ENCODE assay signal across 22 cellular contexts in genomic region chr1:172566196-172566997, GRCh38. TPM values are rescaled to one million over a fixed set of nuclear protein-coding genes. Genes with fewer than 3 reads are reported as not detected.
DNase-seq lines count a peak whose midpoint lies in the region; ATAC-seq and TF ChIP-seq lines count a peak whose summit lies in the region.
"Had no signal": no experiment of that assay in that cellular context is flagged by ENCODE, and none has a peak within 500 bp of the region (broad histone marks: within the 10 kb centered on the region; RNA-seq: fewer than 3 reads in every experiment).

No MANE protein-coding gene starts in this region.

- DNase-seq in activated CD4-positive, alpha-beta T cell treated with anti-CD3 and anti-CD28 coated beads, Interleukin-2, amount 10 ng/mL, durations not matched to agents 24 days and 14 days = no peak
- DNase-seq in activated CD4-positive, alpha-beta T cell treated with anti-CD3 and anti-CD28 coated beads, Interleukin-2, amount 10 ng/mL, durations not matched to agents 7 days and 5 days = no peak
- DNase-seq in NCI-H1048 (lab: John Stamatoyannopoulos, UW) (peak; percentile 14), nephron progenitor cell (no peak), GM19238 (ENCODE audit: insufficient read length, low spot score) (no peak), Ammon's horn (ENCODE audit: low spot score) (no peak)
- DNase-seq in activated naive CD8-positive, alpha-beta T cell treated with anti-CD3 and anti-CD28 coated beads, Interleukin-2, amount 50 U/mL, for 24 hours = peak; percentile 9
- no peak for DNase-seq in activated CD4-positive, CD25-positive, alpha-beta regulatory T cell treated with anti-CD3 and anti-CD28 coated beads, Interleukin-2, amount 50 U/mL, for 72 hours
- DNase-seq: activated CD8-positive, alpha-beta memory T cell treated with anti-CD3 and anti-CD28 coated beads, Interleukin-2, amount 10 ng/mL, durations not matched to agents 7 days and 5 days; activated gamma-delta T cell treated with Interleukin-2 at 50 U/mL for 16 hours; brain microvascular endothelial cell; hippocampal formation; mammary epithelial cell; NCI-H1436; NCI-H2171; NCI-H82; small intestine; stimulated activated CD4-positive, alpha-beta T cell treated with anti-CD3 and anti-CD28 coated beads, Interleukin-4, amount 100 ng/mL, for 24 hours had no signal

- H3K4me1 Mint-ChIP-seq in activated CD4-positive, alpha-beta T cell treated with anti-CD3 and anti-CD28 coated beads, Interleukin-2, amount 10 ng/mL, durations not matched to agents 24 days and 14 days = peaks cover 3% of the 10 kb centered on the region
- H3K4me1 Mint-ChIP-seq in activated CD4-positive, alpha-beta T cell treated with anti-CD3 and anti-CD28 coated beads, Interleukin-2, amount 10 ng/mL, durations not matched to agents 7 days and 5 days = peaks cover 3% of the 10 kb centered on the region
- H3K4me1 Mint-ChIP-seq in activated naive CD8-positive, alpha-beta T cell treated with anti-CD3 and anti-CD28 coated beads, Interleukin-2, amount 50 U/mL, for 24 hours = peaks cover 20% of the 10 kb centered on the region
- no peaks in the 10 kb centered on the region for H3K4me1 Mint-ChIP-seq in nephron progenitor cell
- H3K4me1 Mint-ChIP-seq: nephron had no signal

- H3K36me3 Mint-ChIP-seq in activated CD4-positive, alpha-beta T cell treated with anti-CD3 and anti-CD28 coated beads, Interleukin-2, amount 10 ng/mL, durations not matched to agents 24 days and 14 days (ENCODE audit: low read depth) = peaks cover 56% of the 10 kb centered on the region
- peaks cover 62% of the 10 kb centered on the region for H3K36me3 Mint-ChIP-seq in activated CD4-positive, alpha-beta T cell treated with anti-CD3 and anti-CD28 coated beads, Interleukin-2, amount 10 ng/mL, durations not matched to agents 7 days and 5 days (ENCODE audit: low read depth)
- H3K36me3 Mint-ChIP-seq in activated naive CD8-positive, alpha-beta T cell treated with anti-CD3 and anti-CD28 coated beads, Interleukin-2, amount 50 U/mL, for 24 hours (ENCODE audit: low read depth) = peaks cover 50% of the 10 kb centered on the region
- peaks cover 99% of the 10 kb centered on the region for H3K36me3 Mint-ChIP-seq in nephron progenitor cell (ENCODE audit: low read depth)

- H3K27me3 Mint-ChIP-seq in activated CD4-positive, alpha-beta T cell treated with anti-CD3 and anti-CD28 coated beads, Interleukin-2, amount 10 ng/mL, durations not matched to agents 24 days and 14 days = no peaks in the 10 kb centered on the region
- H3K27me3 Mint-ChIP-seq in activated CD4-positive, alpha-beta T cell treated with anti-CD3 and anti-CD28 coated beads, Interleukin-2, amount 10 ng/mL, durations not matched to agents 7 days and 5 days = no peaks in the 10 kb centered on the region
- no peaks in the 10 kb centered on the region for H3K27me3 Mint-ChIP-seq in activated naive CD8-positive, alpha-beta T cell treated with anti-CD3 and anti-CD28 coated beads, Interleukin-2, amount 50 U/mL, for 24 hours
- H3K27me3 Mint-ChIP-seq in nephron progenitor cell (ENCODE audit: low read depth, poor library complexity) = peaks cover 4% of the 10 kb centered on the region
- H3K27me3 Mint-ChIP-seq: activated CD8-positive, alpha-beta memory T cell treated with anti-CD3 and anti-CD28 coated beads, Interleukin-2, amount 10 ng/mL, durations not matched to agents 7 days and 5 days had no signal

- POLR2A ChIA-PET in activated CD4-positive, alpha-beta T cell treated with anti-CD3 and anti-CD28 coated beads, Interleukin-2, amount 10 ng/mL, durations not matched to agents 7 days and 5 days (lab: Charles Lee) = no interaction called here

- ATAC-seq in activated naive CD8-positive, alpha-beta T cell treated with anti-CD3 and anti-CD28 coated beads, Interleukin-2, amount 50 U/mL, for 24 hours = peak; percentile 71
- ATAC-seq: A549; activated CD8-positive, alpha-beta memory T cell treated with anti-CD3 and anti-CD28 coated beads, Interleukin-2, amount 10 ng/mL, durations not matched to agents 7 days and 5 days; GM12878 had no signal

- intact Hi-C loops in activated CD4-positive, alpha-beta T cell treated with anti-CD3 and anti-CD28 coated beads, Interleukin-2, amount 10 ng/mL, durations not matched to agents 24 days and 14 days (cut with micrococcal nuclease) = no loop called here

- no peak for TF ChIP-seq CTCF in nephron progenitor cell (IDR thresholded peaks at IDR 0.05)

- H3K4me3 Mint-ChIP-seq in activated CD4-positive, alpha-beta T cell treated with anti-CD3 and anti-CD28 coated beads, Interleukin-2, amount 10 ng/mL, durations not matched to agents 24 days and 14 days = no peak overlapping the region
- H3K4me3 Mint-ChIP-seq in activated CD4-positive, alpha-beta T cell treated with anti-CD3 and anti-CD28 coated beads, Interleukin-2, amount 10 ng/mL, durations not matched to agents 7 days and 5 days = no peak overlapping the region
- H3K4me3 Mint-ChIP-seq in activated naive CD8-positive, alpha-beta T cell treated with anti-CD3 and anti-CD28 coated beads, Interleukin-2, amount 50 U/mL, for 24 hours = no peak overlapping the region
- H3K4me3 Mint-ChIP-seq in nephron progenitor cell = no peak overlapping the region
- H3K4me3 Mint-ChIP-seq: activated CD8-positive, alpha-beta memory T cell treated with anti-CD3 and anti-CD28 coated beads, Interleukin-2, amount 10 ng/mL, durations not matched to agents 7 days and 5 days; nephron; T-helper 1 cell treated with Interleukin-12 subunit alpha and Interleukin-12 subunit beta and Interleukin-4 antibody, amounts not matched to agents 30 μg/mL and 1 μg/mL, for 36 hours had no signal

- H3K9me3 Mint-ChIP-seq in activated CD4-positive, alpha-beta T cell treated with anti-CD3 and anti-CD28 coated beads, Interleukin-2, amount 10 ng/mL, durations not matched to agents 24 days and 14 days = peaks cover 10% of the 10 kb centered on the region
- H3K9me3 Mint-ChIP-seq in activated CD4-positive, alpha-beta T cell treated with anti-CD3 and anti-CD28 coated beads, Interleukin-2, amount 10 ng/mL, durations not matched to agents 7 days and 5 days = peaks cover 9% of the 10 kb centered on the region
- peaks cover 6% of the 10 kb centered on the region for H3K9me3 Mint-ChIP-seq in activated naive CD8-positive, alpha-beta T cell treated with anti-CD3 and anti-CD28 coated beads, Interleukin-2, amount 50 U/mL, for 24 hours
- H3K9me3 Mint-ChIP-seq in nephron progenitor cell = peaks cover 26% of the 10 kb centered on the region

- peak overlapping the region; percentile 61 for H3K27ac Mint-ChIP-seq in activated CD4-positive, alpha-beta T cell treated with anti-CD3 and anti-CD28 coated beads, Interleukin-2, amount 10 ng/mL, durations not matched to agents 24 days and 14 days
- H3K27ac Mint-ChIP-seq in activated CD4-positive, alpha-beta T cell treated with anti-CD3 and anti-CD28 coated beads, Interleukin-2, amount 10 ng/mL, durations not matched to agents 7 days and 5 days = no peak overlapping the region
- peak overlapping the region; percentile 72 for H3K27ac Mint-ChIP-seq in activated naive CD8-positive, alpha-beta T cell treated with anti-CD3 and anti-CD28 coated beads, Interleukin-2, amount 50 U/mL, for 24 hours
- H3K27ac Mint-ChIP-seq in nephron progenitor cell = peak overlapping the region; percentile 68
- H3K27ac Mint-ChIP-seq: activated CD8-positive, alpha-beta memory T cell treated with anti-CD3 and anti-CD28 coated beads, Interleukin-2, amount 10 ng/mL, durations not matched to agents 7 days and 5 days; nephron; T-helper 1 cell treated with Interleukin-12 subunit alpha and Interleukin-12 subunit beta and Interleukin-4 antibody, amounts not matched to agents 30 μg/mL and 1 μg/mL, for 36 hours had no signal

- CTCF ChIA-PET in activated CD4-positive, alpha-beta T cell treated with anti-CD3 and anti-CD28 coated beads, Interleukin-2, amount 10 ng/mL, durations not matched to agents 7 days and 5 days (lab: Charles Lee) = interaction anchor here (1.0 kb wide), 1 partner anchor 23 kb away, joined by 3 read pairs; no protein-coding TSS in a partner anchor

RNA-seq across cellular contexts. Expression of gene SUCO, which starts 33.4 kb away (rescaled TPM):
- total RNA-seq in activated CD4-positive, alpha-beta T cell treated with anti-CD3 and anti-CD28 coated beads, Interleukin-2, amount 10 ng/mL, durations not matched to agents 24 days and 14 days = 37.2 and 38.0 TPM in 2 replicates
- total RNA-seq in activated CD4-positive, alpha-beta T cell treated with anti-CD3 and anti-CD28 coated beads, Interleukin-2, amount 10 ng/mL, durations not matched to agents 7 days and 5 days = 10 to 100 TPM; 31.4 to 38.3 TPM

Comparison
In these comparisons a context has a peak if more than half of its experiments do, and no peak if none do; other contexts are left out.
1. DNase-seq: peak in NCI-H1048 (single experiment) and activated naive CD8-positive, alpha-beta T cell treated with anti-CD3 and anti-CD28 coated beads, Interleukin-2, amount 50 U/mL, for 24 hours (single experiment); none in activated CD4-positive, alpha-beta T cell treated with anti-CD3 and anti-CD28 coated beads, Interleukin-2, amount 10 ng/mL, durations not matched to agents 24 days and 14 days (single experiment), activated CD4-positive, alpha-beta T cell treated with anti-CD3 and anti-CD28 coated beads, Interleukin-2, amount 10 ng/mL, durations not matched to agents 7 days and 5 days (single experiment), nephron progenitor cell (single experiment), activated CD4-positive, CD25-positive, alpha-beta regulatory T cell treated with anti-CD3 and anti-CD28 coated beads, Interleukin-2, amount 50 U/mL, for 72 hours (single experiment), GM19238 (single experiment) and Ammon's horn (single experiment).